1 cellular context compared by ENCODE assay signal in the genomic region with DNA sequence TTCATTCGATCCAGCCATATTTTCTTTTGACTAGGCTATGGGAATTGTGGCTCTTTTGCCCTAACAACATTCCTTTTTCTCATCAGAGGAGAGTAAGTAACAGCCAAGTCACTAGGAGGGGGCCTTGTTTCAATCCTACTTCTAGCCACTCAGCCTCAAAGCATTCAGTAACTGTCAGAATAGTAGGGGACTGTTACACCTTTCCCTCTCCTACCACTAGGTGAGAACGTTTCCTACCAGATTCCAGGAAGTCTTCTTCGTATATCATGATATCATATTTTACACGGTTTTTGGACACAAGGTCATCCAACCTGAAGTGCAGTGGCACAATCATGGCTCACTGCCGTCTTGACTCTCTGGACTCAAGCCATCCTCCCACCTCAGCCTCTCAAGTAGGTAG.
TF ChIP-seq lines count a peak whose summit lies in the region.

No MANE protein-coding gene starts in this region.

TF ChIP-seq in GM23338, 12 proteins besides CTCF, POLR2A, EP300 and RAD21 (continued from another document):
- TF ChIP-seq, protein P1, sequence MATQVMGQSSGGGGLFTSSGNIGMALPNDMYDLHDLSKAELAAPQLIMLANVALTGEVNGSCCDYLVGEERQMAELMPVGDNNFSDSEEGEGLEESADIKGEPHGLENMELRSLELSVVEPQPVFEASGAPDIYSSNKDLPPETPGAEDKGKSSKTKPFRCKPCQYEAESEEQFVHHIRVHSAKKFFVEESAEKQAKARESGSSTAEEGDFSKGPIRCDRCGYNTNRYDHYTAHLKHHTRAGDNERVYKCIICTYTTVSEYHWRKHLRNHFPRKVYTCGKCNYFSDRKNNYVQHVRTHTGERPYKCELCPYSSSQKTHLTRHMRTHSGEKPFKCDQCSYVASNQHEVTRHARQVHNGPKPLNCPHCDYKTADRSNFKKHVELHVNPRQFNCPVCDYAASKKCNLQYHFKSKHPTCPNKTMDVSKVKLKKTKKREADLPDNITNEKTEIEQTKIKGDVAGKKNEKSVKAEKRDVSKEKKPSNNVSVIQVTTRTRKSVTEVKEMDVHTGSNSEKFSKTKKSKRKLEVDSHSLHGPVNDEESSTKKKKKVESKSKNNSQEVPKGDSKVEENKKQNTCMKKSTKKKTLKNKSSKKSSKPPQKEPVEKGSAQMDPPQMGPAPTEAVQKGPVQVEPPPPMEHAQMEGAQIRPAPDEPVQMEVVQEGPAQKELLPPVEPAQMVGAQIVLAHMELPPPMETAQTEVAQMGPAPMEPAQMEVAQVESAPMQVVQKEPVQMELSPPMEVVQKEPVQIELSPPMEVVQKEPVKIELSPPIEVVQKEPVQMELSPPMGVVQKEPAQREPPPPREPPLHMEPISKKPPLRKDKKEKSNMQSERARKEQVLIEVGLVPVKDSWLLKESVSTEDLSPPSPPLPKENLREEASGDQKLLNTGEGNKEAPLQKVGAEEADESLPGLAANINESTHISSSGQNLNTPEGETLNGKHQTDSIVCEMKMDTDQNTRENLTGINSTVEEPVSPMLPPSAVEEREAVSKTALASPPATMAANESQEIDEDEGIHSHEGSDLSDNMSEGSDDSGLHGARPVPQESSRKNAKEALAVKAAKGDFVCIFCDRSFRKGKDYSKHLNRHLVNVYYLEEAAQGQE (IDR thresholded peaks at IDR 0.05; ENCODE audit: unreplicated experiment) = no peak
TF ChIP-seq in GM23338: peak in this region for 0.
